Comparison of ENCODE assay signal across 8 cellular contexts in genomic region chr17:50719144-50719923, GRCh38. TPM values are rescaled to one million over a fixed set of nuclear protein-coding genes. Genes with fewer than 3 reads are reported as not detected.
DNase-seq lines count a peak whose midpoint lies in the region; ATAC-seq and TF ChIP-seq lines count a peak whose summit lies in the region.

Gene LUC7L3 (plus strand): TSS chr17:50719603. CDS start chr17:50719733, 130 bp downstream.

- peak within 1 kb of the TSS; percentile 28; the same call in 1 of the 2 replicates for H2BK120ac ChIP-seq in IMR-90 (ENCODE audit: low read depth, low read length)

- dilution Hi-C loops in IMR-90 (cut with HindIII; ENCODE audit: low sequenced_read_pairs, unreplicated experiment) = no loop called here

- H2AFZ ChIP-seq in IMR-90 (replicated peaks; ENCODE audit: low read length, poor library complexity) (peak within 1 kb of the TSS; percentile 93), OCI-LY7 (ENCODE audit: low read length) (peak within 1 kb of the TSS; percentile 85)

- TF ChIP-seq CTCF in IMR-90 (conservative IDR thresholded peaks at IDR 0.05; ENCODE audit: low read depth, low read length) = no peak
- TF ChIP-seq CTCF in OCI-LY7 (conservative IDR thresholded peaks at IDR 0.05; ENCODE audit: low read length) = no peak
- no peak for TF ChIP-seq CTCF in mucosa of descending colon (IDR thresholded peaks at IDR 0.05)

- H3K4me2 ChIP-seq in IMR-90 (ENCODE audit: low read depth, low read length) (peak within 1 kb of the TSS; percentile 100), OCI-LY7 (ENCODE audit: low read length) (peak within 1 kb of the TSS; percentile 92)

- peak; percentile 85 for ATAC-seq in GM21529 (IDR thresholded peaks at IDR 0.05; ENCODE audit: unreplicated experiment)
- peak; percentile 97 for ATAC-seq in IMR-90 (ENCODE audit: low read depth)
- peak; percentile 98 for ATAC-seq in mucosa of descending colon

- peak within 1 kb of the TSS; percentile 97 for H3K14ac ChIP-seq in IMR-90 (replicated peaks; ENCODE audit: low read depth, low read length)

- H4K5ac ChIP-seq in IMR-90 (ENCODE audit: low read depth, low read length) = peak within 1 kb of the TSS; percentile 92

- peak within 1 kb of the TSS; percentile 91 for H4K91ac ChIP-seq in IMR-90 (ENCODE audit: insufficient read depth, low read depth, low read length)

- peaks cover 0 to 14% of the 10 kb centered on the region in 2 experiments; a peak in 2 of 4 replicates for H3K79me1 ChIP-seq in IMR-90 (ENCODE audit: low read depth in 1 of 2, low read length in 2 of 2)

- no TSS peak for BruUV-seq in IMR-90 (replicated peaks; lab: Mats Ljungman, UMichigan)
- TSS peak; percentile 98 for BruUV-seq in OCI-LY7 (replicated peaks; lab: Mats Ljungman, UMichigan)

- H3K9me3 ChIP-seq in IMR-90 (ENCODE audit: control insufficient read depth, insufficient read depth, low read length) (no peaks in the 10 kb centered on the region), OCI-LY7 (ENCODE audit: low read length) (no peaks in the 10 kb centered on the region), mucosa of descending colon (no peaks in the 10 kb centered on the region)

- no peaks in the 10 kb centered on the region for H3K36me3 ChIP-seq in IMR-90 (ENCODE audit: control insufficient read depth, insufficient read depth, low read length)
- peaks cover 39% of the 10 kb centered on the region for H3K36me3 ChIP-seq in OCI-LY7 (ENCODE audit: insufficient read depth, low read length)
- no peaks in the 10 kb centered on the region for H3K36me3 ChIP-seq in mucosa of descending colon (ENCODE audit: low read depth)

- peaks cover 45% of the 10 kb centered on the region for H4K20me1 ChIP-seq in IMR-90 (ENCODE audit: insufficient read depth, low read length)
- peaks cover 38% of the 10 kb centered on the region for H4K20me1 ChIP-seq in OCI-LY7 (ENCODE audit: insufficient read depth, low read length)

- intact Hi-C loops in IMR-90 (cut with micrococcal nuclease) (loop anchor here (1.0 kb wide), 1 partner anchor 11 kb away; no protein-coding TSS in a partner anchor), OCI-LY7 (cut with micrococcal nuclease; ENCODE audit: unreplicated experiment) (loop anchor here (1.0 kb wide), 1 partner anchor 11 kb away; no protein-coding TSS in a partner anchor), mucosa of descending colon (cut with DNase I, micrococcal nuclease) (no loop called here)

- no peak within 1 kb of the TSS; the same call in 1 of the 2 replicates for H2BK20ac ChIP-seq in IMR-90 (ENCODE audit: low read depth, low read length)

- WGBS in IMR-90 (ENCODE audit: extremely low coverage in 2 of 2, insufficient read length in 1 of 2), 2 experiments = 3% methylated on average over 49 of the region's 76 CpGs; no CpG with 5 or more reads in 1 of the 2 experiments

- H2BK15ac ChIP-seq in IMR-90 (ENCODE audit: low read depth, low read length) = no peak within 1 kb of the TSS

- no peaks in the 10 kb centered on the region for H3K9me2 ChIP-seq in OCI-LY7 (ENCODE audit: insufficient read depth, low read length)

- peak within 1 kb of the TSS; percentile 91 for H2AK5ac ChIP-seq in IMR-90 (ENCODE audit: low read depth, low read length)

- H3K56ac ChIP-seq in IMR-90 (ENCODE audit: extremely low read depth, insufficient read depth, low read length) = peak within 1 kb of the TSS; percentile 93

- peak within 1 kb of the TSS; percentile 91 for H2AK9ac ChIP-seq in IMR-90 (replicated peaks; ENCODE audit: low read depth, low read length, poor library complexity)

- H3K9ac ChIP-seq in IMR-90 (ENCODE audit: low read depth, low read length) = peak within 1 kb of the TSS; percentile 80

- no peaks in the 10 kb centered on the region for H3K4me1 ChIP-seq in IMR-90 (ENCODE audit: control insufficient read depth, insufficient read depth, low read length)
- H3K4me1 ChIP-seq in OCI-LY7 (ENCODE audit: insufficient read depth, low read length, poor library complexity, severe bottlenecking) = peaks cover 31% of the 10 kb centered on the region
- H3K4me1 ChIP-seq in mucosa of descending colon (ENCODE audit: low read depth) = peaks cover 29% of the 10 kb centered on the region

- in situ Hi-C loops in IMR-90 (cut with MboI; ENCODE audit: low sequenced_read_pairs) = no loop called here

- H3K9me1 ChIP-seq in IMR-90 (ENCODE audit: insufficient read depth, low read length) = peaks cover 4% of the 10 kb centered on the region

- H3K27ac ChIP-seq in IMR-90 (ENCODE audit: insufficient read depth, low read length) (peak within 1 kb of the TSS; percentile 91), OCI-LY7 (ENCODE audit: low read depth, low read length, poor library complexity, severe bottlenecking) (peak within 1 kb of the TSS; percentile 84)

- peak within 1 kb of the TSS; percentile 86 for H2BK5ac ChIP-seq in IMR-90 (ENCODE audit: low read depth, low read length, poor library complexity, severe bottlenecking)

- H3K79me2 ChIP-seq in OCI-LY7 (ENCODE audit: insufficient read depth, low read depth, low read length) = peaks cover 50% of the 10 kb centered on the region

- peak within 1 kb of the TSS; percentile 93 for H3K4ac ChIP-seq in IMR-90 (ENCODE audit: low read depth, low read length)

- peak within 1 kb of the TSS; percentile 91 to 99 for H4K8ac ChIP-seq in IMR-90 (ENCODE audit: low read depth in 2 of 2, low read length in 2 of 2)

- no peaks in the 10 kb centered on the region for H3K27me3 ChIP-seq in IMR-90 (ENCODE audit: control insufficient read depth, insufficient read depth, low read length)

- peak within 1 kb of the TSS; percentile 94 for H3K23ac ChIP-seq in IMR-90 (ENCODE audit: low read depth, low read length)

- POLR2A ChIA-PET in IMR-90 (lab: Charles Lee; ENCODE audit: unreplicated experiment) = interaction anchor here (0.6 to 1.0 kb wide), 2 partner anchors 58 to 145 kb away, joined by 3 to 4 read pairs; no protein-coding TSS in a partner anchor
- POLR2A ChIA-PET in OCI-LY7 (lab: Charles Lee) = interaction anchor here (1.0 to 2.4 kb wide), 3 partner anchors 10 to 183 kb away, joined by 3 to 10 read pairs (median 9); no protein-coding TSS in a partner anchor

- peak; percentile 96 for TF ChIP-seq POLR2A in IMR-90 (IDR thresholded peaks at IDR 0.05; ENCODE audit: low read depth, low read length)

- H3K4me3 ChIP-seq in IMR-90 (ENCODE audit: insufficient read depth, low read depth, low read length) = peak within 1 kb of the TSS; percentile 79
- H3K4me3 ChIP-seq in OCI-LY7 (ENCODE audit: low read depth, low read length, poor library complexity, severe bottlenecking) = peak within 1 kb of the TSS; percentile 95
- peak within 1 kb of the TSS; percentile 88 for H3K4me3 ChIP-seq in mucosa of descending colon

- TF ChIP-seq RAD21 in IMR-90 (IDR thresholded peaks at IDR 0.05; ENCODE audit: low read length) = no peak

- DNase-seq in DMS 273 (lab: John Stamatoyannopoulos, UW; ENCODE audit: unreplicated experiment) (peak; percentile 98), IMR-90 (peak; percentile 91), OCI-LY7 (ENCODE audit: low spot score) (peak; percentile 95), activated T-cell treated with anti-CD3 and anti-CD28 coated beads for 1 hour (ENCODE audit: low read depth) (peak; percentile 89), epidermal melanocyte (ENCODE audit: insufficient read length, low spot score) (peak; percentile 92), mucosa of descending colon (peak; percentile 95 to 97 (median 96))
- peak; percentile 83 to 84 for DNase-seq in stimulated activated CD8-positive, alpha-beta memory T cell treated with anti-CD3 and anti-CD28 coated beads, Interleukin-4, amount 100 ng/mL, for 1 hour (ENCODE audit: low read depth in 2 of 2, low spot score in 1 of 2)

- CTCF ChIA-PET in IMR-90 (lab: Yijun Ruan, JAX) (interaction anchor here (0.7 kb wide), 1 partner anchor 23 kb away, joined by 8 read pairs; no protein-coding TSS in a partner anchor), OCI-LY7 (lab: Charles Lee; ENCODE audit: unreplicated experiment) (interaction anchor here (0.6 kb wide), 1 partner anchor 11 kb away, joined by 3 read pairs; no protein-coding TSS in a partner anchor)

- peak within 1 kb of the TSS; percentile 87 for H3K18ac ChIP-seq in IMR-90 (ENCODE audit: low read depth, low read length)

TF ChIP-seq in IMR-90, 13 proteins besides CTCF, POLR2A, EP300 and RAD21:
- peak; percentile 67; the same call in 1 of the 2 replicates for TF ChIP-seq MXI1 (IDR thresholded peaks at IDR 0.05; ENCODE audit: borderline replicate concordance, low read depth, low read length)
- peak; percentile 50; the same call in 1 of the 2 replicates for TF ChIP-seq MAZ (IDR thresholded peaks at IDR 0.05; ENCODE audit: borderline replicate concordance, low read depth, low read length)
- TF ChIP-seq BHLHE40 (IDR thresholded peaks at IDR 0.05; ENCODE audit: low read depth, low read length) = no peak
- no peak for TF ChIP-seq CHD1 (IDR thresholded peaks at IDR 0.05; ENCODE audit: low read depth, low read length)
- TF ChIP-seq RCOR1 (IDR thresholded peaks at IDR 0.05; ENCODE audit: insufficient replicate concordance, low read length) = no peak
- peak; percentile 73 for TF ChIP-seq USF2 (IDR thresholded peaks at IDR 0.05; ENCODE audit: low read depth, low read length)

RNA-seq across cellular contexts. Expression of gene LUC7L3, which starts in this region (rescaled TPM):
- total RNA-seq in IMR-90 (2012; rRNA removed) = 17.7 and 20.0 TPM in 2 replicates
- polyA plus RNA-seq in IMR-90 (2012; rRNA removed) = 44.7 and 47.5 TPM in 2 replicates
- polyA plus RNA-seq in IMR-90 (2012; cell fraction: cytosol; rRNA removed) = 27.5 and 27.7 TPM in 2 replicates
- polyA plus RNA-seq in IMR-90 (2012; cell fraction: nucleus; rRNA removed; ENCODE audit: low replicate concordance) = 183 and 387 TPM in 2 replicates
- total RNA-seq in OCI-LY7 (2014; rRNA removed; shearing (Covaris generic)) = 109 and 190 TPM in 2 replicates
- total RNA-seq in OCI-LY7 (2022) = 190 and 206 TPM in 2 replicates
- total RNA-seq in mucosa of descending colon = 100 to 1,000 TPM in 2 of 3 donors, 10 to 100 TPM in 1; 91.0 to 122 (median 114) TPM

Comparison
In these comparisons a context has a peak if more than half of its experiments do, and no peak if none do; other contexts are left out.
1. Peak in every context shown above with its lines: DNase-seq, ATAC-seq, H3K4me3 ChIP-seq and H3K27ac ChIP-seq.
2. intact Hi-C loops: an anchor here in IMR-90 (1.0 kb wide) and OCI-LY7 (1.0 kb wide); none called in mucosa of descending colon.